In genomic region chr4:175253184-175253902, GRCh38 we compare ENCODE assay signal across 10 cellular contexts.
DNase-seq lines count a peak whose midpoint lies in the region; ATAC-seq and TF ChIP-seq lines count a peak whose summit lies in the region.
"Had no signal": no experiment of that assay in that cellular context is flagged by ENCODE, and none has a peak within 500 bp of the region (broad histone marks: within the 10 kb centered on the region; RNA-seq: fewer than 3 reads in every experiment).

No MANE protein-coding gene starts in this region.

- intact Hi-C loops in cardiac septum (cut with DNase I): no loop called here

- no peak for ATAC-seq in GM18873 (IDR thresholded peaks at IDR 0.05; ENCODE audit: low FRiP score, unreplicated experiment)

- TF ChIP-seq CTCF in kidney epithelial cell (IDR thresholded peaks at IDR 0.05; ENCODE audit: insufficient read depth, low read length, poor library complexity, severe bottlenecking): peak; percentile 3

- no peak overlapping the region for H3K4me3 ChIP-seq in H7 (ENCODE audit: insufficient read depth, low read depth, low read length)
- H3K4me3 ChIP-seq in kidney epithelial cell (ENCODE audit: low read depth, low read length): no peak overlapping the region

- H3K36me3 ChIP-seq in H7 (replicated peaks; ENCODE audit: control insufficient read depth, insufficient read depth, low read length) (no peaks in the 10 kb centered on the region), kidney epithelial cell (ENCODE audit: control insufficient read depth, insufficient read depth, low read length) (no peaks in the 10 kb centered on the region)

- H3K27me3 ChIP-seq in H7 (ENCODE audit: control insufficient read depth, insufficient read depth, low read length): no peaks in the 10 kb centered on the region
- H3K27me3 ChIP-seq in kidney epithelial cell (ENCODE audit: control insufficient read depth, insufficient read depth, low read length): no peaks in the 10 kb centered on the region

- DNase-seq in DMS53 (lab: John Stamatoyannopoulos, UW) (peak; percentile 45), H7 (peak; percentile 5), RPMI8226 (peak; percentile 12), kidney epithelial cell (ENCODE audit: low read depth) (no peak), T-helper 2 cell (no peak), cardiac septum (ENCODE audit: low spot score) (no peak), nucleus accumbens (lab: John Stamatoyannopoulos, UW) (no peak)
- DNase-seq: activated naive CD4-positive, alpha-beta T cell treated with anti-CD3 and anti-CD28 coated beads for 36 hours; NCI-H2029 had no signal

Comparison
In these comparisons a context has a peak if more than half of its experiments do, and no peak if none do; other contexts are left out.
1. DNase-seq: peak in DMS53 (single experiment), H7 (single experiment) and RPMI8226 (single experiment); none in kidney epithelial cell (single experiment), T-helper 2 cell (0 of 5), cardiac septum (single experiment) and nucleus accumbens (0 of 56).